Comparison of ENCODE assay signal across 1 cellular context in genomic region chr21:28641731-28642130, GRCh38.
TF ChIP-seq lines count a peak whose summit lies in the region.

No MANE protein-coding gene starts in this region.

TF ChIP-seq in SK-N-SH treated with all-trans-retinoic acid at 6 μM for 48 hours, 23 proteins besides CTCF, POLR2A, EP300 and RAD21 (continued from another document):
- TF ChIP-seq CREB5 (CRISPR knock-in tag; IDR thresholded peaks at IDR 0.05; ENCODE audit: low read depth), result no peak
- TF ChIP-seq ISL1 (CRISPR knock-in tag; IDR thresholded peaks at IDR 0.05), result no peak
- TF ChIP-seq TCF4 (CRISPR knock-in tag; IDR thresholded peaks at IDR 0.05; ENCODE audit: borderline replicate concordance), result no peak
- no peak for TF ChIP-seq OSR1 (CRISPR knock-in tag; IDR thresholded peaks at IDR 0.05)
- no peak for TF ChIP-seq ZNF8 (CRISPR knock-in tag; IDR thresholded peaks at IDR 0.05)
- TF ChIP-seq ARNTL (CRISPR knock-in tag; IDR thresholded peaks at IDR 0.05; ENCODE audit: borderline replicate concordance, low read depth), result no peak
- TF ChIP-seq SNAI2 (CRISPR knock-in tag; IDR thresholded peaks at IDR 0.05), result no peak
